In genomic region chr9:78491402-78491801, GRCh38 we compare ENCODE assay signal across 8 cellular contexts.
"Had no signal": no experiment of that assay in that cellular context is flagged by ENCODE, and none has a peak within 500 bp of the region (broad histone marks: within the 10 kb centered on the region; RNA-seq: fewer than 3 reads in every experiment).

No MANE protein-coding gene starts in this region.

- ATAC-seq: HCT116 had no signal

- H3K4me3 Mint-ChIP-seq: HFFc6 had no signal

- H3K27ac Mint-ChIP-seq: HFFc6 had no signal

- H3K4me3 ChIP-seq: GM23248, HAP-1 had no signal

- DNase-seq: GM23248, GOT3, H7, HFFc6, IMR-90 had no signal

- H3K27ac ChIP-seq: GM23248 had no signal

- H3K9ac ChIP-seq: GM23248 had no signal

- H3K4me1 ChIP-seq: HAP-1 had no signal

- H3K36me3 ChIP-seq: HAP-1 had no signal

- H3K9me3 ChIP-seq: HAP-1 had no signal

- FAIRE-seq: HTR-8/SVneo had no signal

- H2AFZ ChIP-seq: GM23248 had no signal

- H3K9me3 Mint-ChIP-seq: HFFc6 had no signal
